8 cellular contexts compared by ENCODE assay signal in the genomic region with DNA sequence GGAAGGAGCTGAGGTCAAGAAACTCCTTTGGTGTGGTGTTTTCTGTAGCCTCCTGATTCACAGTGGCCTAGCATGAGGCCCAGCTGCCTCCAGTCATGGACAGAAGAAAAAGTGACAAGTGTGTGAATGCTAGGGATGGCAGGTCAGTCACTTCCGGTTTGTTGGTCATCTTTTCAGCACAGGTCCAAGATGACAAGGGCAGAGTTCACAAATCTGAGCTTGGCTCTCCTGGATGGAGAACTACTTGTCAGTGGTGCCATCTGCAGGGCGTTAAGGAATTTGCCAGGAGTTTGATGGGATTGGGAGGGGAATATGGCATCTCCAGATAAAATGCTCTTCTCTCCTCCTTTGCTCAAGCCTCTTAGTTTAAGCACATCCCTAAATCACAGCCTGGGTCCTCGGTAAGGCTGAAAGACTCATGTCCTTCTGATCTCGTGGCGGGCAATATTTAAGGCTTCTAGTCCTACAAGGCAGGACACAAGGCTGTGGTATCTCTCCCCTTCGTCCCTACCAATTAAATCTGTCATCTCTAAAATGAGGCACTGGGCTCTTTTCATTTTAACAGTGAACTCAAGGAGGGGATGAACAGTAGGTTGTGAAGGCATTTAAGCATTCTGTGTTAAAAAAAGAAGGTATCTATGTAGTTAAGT. TPM values are rescaled to one million over a fixed set of nuclear protein-coding genes. Genes with fewer than 3 reads are reported as not detected.
DNase-seq lines count a peak whose midpoint lies in the region; ATAC-seq and TF ChIP-seq lines count a peak whose summit lies in the region.

No MANE protein-coding gene starts in this region.

- no peaks in the 10 kb centered on the region for H3K27me3 ChIP-seq in parathyroid adenoma (ENCODE audit: control insufficient read depth, insufficient read depth, low read length)

- ATAC-seq in GM19467 (IDR thresholded peaks at IDR 0.05; ENCODE audit: unreplicated experiment) (no peak), HG03175 (IDR thresholded peaks at IDR 0.05; ENCODE audit: unreplicated experiment) (no peak)

- H3K36me3 ChIP-seq in parathyroid adenoma (ENCODE audit: control insufficient read depth, insufficient read depth, low read length): no peaks in the 10 kb centered on the region

- TF ChIP-seq CTCF in fibroblast of villous mesenchyme (IDR thresholded peaks at IDR 0.05; ENCODE audit: insufficient read depth, low read depth, low read length) (peak; percentile 79), parathyroid adenoma (IDR thresholded peaks at IDR 0.05) (peak; percentile 67)

- in situ Hi-C loops in SK-MEL-5 (cut with HindIII; ENCODE audit: low pct_unique_long_range_greater_than_20kb, low sequenced_read_pairs): no loop called here

- peak; percentile 80 for DNase-seq in AG08395 (ENCODE audit: low spot score)
- DNase-seq in HEK293T (ENCODE audit: extremely low spot score): peak; percentile 58
- DNase-seq in SK-MEL-5 (ENCODE audit: low read depth, low spot score): peak; percentile 86
- DNase-seq in fibroblast of villous mesenchyme (ENCODE audit: low read depth): peak; percentile 73
- DNase-seq in activated naive CD4-positive, alpha-beta T cell treated with Interleukin-2 at 50 U/mL for 16 hours: no peak

- no peak overlapping the region for H3K9ac ChIP-seq in parathyroid adenoma

- POLR2A ChIA-PET in HEK293T (lab: Yijun Ruan, JAX): interaction anchor here (0.8 to 3.8 kb wide), 4 partner anchors 10 to 52 kb away, joined by 3 to 40 read pairs (median 4); partner anchors contain the start of genes LMBR1L, RHEBL1 and TUBA1B

- H3K4me2 ChIP-seq in parathyroid adenoma (ENCODE audit: low read length): no peak overlapping the region

- peak overlapping the region; percentile 25 for H2AFZ ChIP-seq in parathyroid adenoma

- H3K4me3 ChIP-seq in fibroblast of villous mesenchyme (ENCODE audit: low read depth, low read length): no peak overlapping the region
- H3K4me3 ChIP-seq in parathyroid adenoma (ENCODE audit: low read depth, low read length): no peak overlapping the region

- peaks cover 3% of the 10 kb centered on the region for H3K4me1 ChIP-seq in parathyroid adenoma

- no peaks in the 10 kb centered on the region for H3K9me3 ChIP-seq in parathyroid adenoma (ENCODE audit: control insufficient read depth, low read length)

- H3K79me2 ChIP-seq in parathyroid adenoma: no peaks in the 10 kb centered on the region

- CTCF ChIA-PET in HEK293T (lab: Yijun Ruan, JAX): interaction anchor here (0.6 to 1.2 kb wide), 10 partner anchors 9 to 701 kb away, joined by 3 to 11 read pairs (median 3); partner anchors contain the start of genes LMBR1L and TUBA1B

- no peak overlapping the region for H3K27ac ChIP-seq in parathyroid adenoma

TF ChIP-seq in HEK293T, 16 proteins besides CTCF, POLR2A, EP300 and RAD21:
- no peak for TF ChIP-seq ZNF384 (IDR thresholded peaks at IDR 0.05)
- TF ChIP-seq ARNT (IDR thresholded peaks at IDR 0.05): no peak
- TF ChIP-seq, protein P1, sequence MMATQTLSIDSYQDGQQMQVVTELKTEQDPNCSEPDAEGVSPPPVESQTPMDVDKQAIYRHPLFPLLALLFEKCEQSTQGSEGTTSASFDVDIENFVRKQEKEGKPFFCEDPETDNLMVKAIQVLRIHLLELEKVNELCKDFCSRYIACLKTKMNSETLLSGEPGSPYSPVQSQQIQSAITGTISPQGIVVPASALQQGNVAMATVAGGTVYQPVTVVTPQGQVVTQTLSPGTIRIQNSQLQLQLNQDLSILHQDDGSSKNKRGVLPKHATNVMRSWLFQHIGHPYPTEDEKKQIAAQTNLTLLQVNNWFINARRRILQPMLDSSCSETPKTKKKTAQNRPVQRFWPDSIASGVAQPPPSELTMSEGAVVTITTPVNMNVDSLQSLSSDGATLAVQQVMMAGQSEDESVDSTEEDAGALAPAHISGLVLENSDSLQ (IDR thresholded peaks at IDR 0.05): no peak
- TF ChIP-seq FOXM1 (IDR thresholded peaks at IDR 0.05; ENCODE audit: borderline replicate concordance): no peak

RNA-seq across cellular contexts. Expression of gene TUBA1B, which starts 10.0 kb away (rescaled TPM):
- 1,958 and 1,976 TPM in 2 replicates for total RNA-seq in SK-MEL-5 (2014; rRNA removed; shearing (Covaris generic))
- 2,389 and 2,410 TPM in 2 replicates for polyA plus RNA-seq in SK-MEL-5 (2015; cell fraction: cytosol; rRNA removed)
- polyA plus RNA-seq in SK-MEL-5 (2015; cell fraction: nucleus; rRNA removed): 508 and 518 TPM in 2 replicates
- total RNA-seq in fibroblast of villous mesenchyme: 1,457 and 1,471 TPM in 2 replicates

RNA-seq across cellular contexts. Expression of gene LMBR1L, which starts 10.5 kb away (rescaled TPM):
- total RNA-seq in SK-MEL-5 (2014; rRNA removed; shearing (Covaris generic)): 20.6 and 21.7 TPM in 2 replicates
- 17.1 and 18.6 TPM in 2 replicates for polyA plus RNA-seq in SK-MEL-5 (2015; cell fraction: cytosol; rRNA removed)
- 216 and 234 TPM in 2 replicates for polyA plus RNA-seq in SK-MEL-5 (2015; cell fraction: nucleus; rRNA removed)
- total RNA-seq in fibroblast of villous mesenchyme: 47.9 and 71.2 TPM in 2 replicates

RNA-seq across cellular contexts. Expression of gene DHH, which starts 26.6 kb away (rescaled TPM):
- total RNA-seq in SK-MEL-5 (2014; rRNA removed; shearing (Covaris generic)): 0.05 and 0.21 TPM in 2 replicates
- 0.11 and 0.20 TPM in 2 replicates for polyA plus RNA-seq in SK-MEL-5 (2015; cell fraction: cytosol; rRNA removed)
- 1.1 TPM in 1 of 2 replicates, not detected in the other for polyA plus RNA-seq in SK-MEL-5 (2015; cell fraction: nucleus; rRNA removed)
- total RNA-seq in fibroblast of villous mesenchyme: not detected in 2 replicates

RNA-seq across cellular contexts. Expression of gene RHEBL1, which starts 51.4 kb away (rescaled TPM):
- 5.2 and 7.8 TPM in 2 replicates for total RNA-seq in SK-MEL-5 (2014; rRNA removed; shearing (Covaris generic))
- 6.7 and 9.0 TPM in 2 replicates for polyA plus RNA-seq in SK-MEL-5 (2015; cell fraction: cytosol; rRNA removed)
- polyA plus RNA-seq in SK-MEL-5 (2015; cell fraction: nucleus; rRNA removed): 18.0 and 19.2 TPM in 2 replicates
- 0.64 and 0.86 TPM in 2 replicates for total RNA-seq in fibroblast of villous mesenchyme
